ENCODE assay signal across 8 cellular contexts in the genomic region with DNA sequence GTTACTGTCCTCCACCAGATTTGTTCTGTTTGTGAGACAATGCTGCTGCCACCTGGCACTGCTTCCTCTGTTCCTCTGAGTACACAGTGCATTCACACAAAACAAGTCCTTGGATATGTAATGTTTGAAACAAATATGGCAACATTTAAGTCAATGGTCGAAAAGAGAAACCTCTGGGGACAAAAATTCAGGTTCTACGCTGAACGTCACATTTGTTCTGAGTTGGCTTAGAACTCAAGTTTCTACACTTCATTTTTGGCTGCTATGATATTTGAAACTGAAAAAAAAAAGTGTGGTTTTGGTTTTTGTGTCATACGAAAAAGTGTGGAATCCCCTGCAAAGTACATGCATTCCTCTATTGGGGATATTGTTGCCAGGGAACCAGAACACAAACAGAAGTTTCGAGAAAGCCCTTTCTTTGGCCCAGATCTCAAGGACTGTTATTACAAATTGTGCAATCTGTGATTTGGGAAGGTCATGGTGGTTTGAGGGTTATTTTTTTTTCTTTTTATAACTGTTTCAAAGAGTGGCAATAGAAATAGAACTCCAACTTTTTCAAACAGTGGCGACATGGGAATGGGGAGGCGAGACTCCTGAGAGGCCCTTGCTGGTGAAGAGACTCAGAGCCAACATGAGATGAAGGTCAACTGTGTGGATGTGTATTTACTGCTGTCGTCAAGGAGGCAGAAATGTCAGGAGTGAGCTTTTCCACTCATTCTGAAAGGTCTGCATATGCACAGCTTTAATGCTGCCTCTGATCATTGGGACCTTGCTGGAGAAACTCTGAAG.
DNase-seq lines count a peak whose midpoint lies in the region; ATAC-seq, FAIRE-seq and TF ChIP-seq lines count a peak whose summit lies in the region.

No MANE protein-coding gene starts in this region.

- ATAC-seq in GM21390 (IDR thresholded peaks at IDR 0.05; ENCODE audit: unreplicated experiment) = peak; percentile 62

- H3K27me3 ChIP-seq in ectodermal cell (ENCODE audit: control insufficient read depth, insufficient read depth, low read length, poor library complexity, severe bottlenecking) (peaks cover 6% of the 10 kb centered on the region), parathyroid adenoma (ENCODE audit: control insufficient read depth, insufficient read depth, low read length) (no peaks in the 10 kb centered on the region), small intestine (ENCODE audit: control insufficient read depth in 2 of 2, insufficient read depth in 2 of 2, low read length in 2 of 2) (no peaks in the 10 kb centered on the region)

- WGBS in ectodermal cell, 2 experiments = 92 to 93% methylated on average over 8 of the region's 8 CpGs
- 40 to 69% (median 58%) methylated on average over 8 of the region's 8 CpGs for WGBS in small intestine, 3 donors

- H3K27ac ChIP-seq in ectodermal cell (ENCODE audit: insufficient read depth, low read depth, low read length, poor library complexity, severe bottlenecking) (peak overlapping the region; percentile 22), parathyroid adenoma (peak overlapping the region; percentile 11), small intestine (ENCODE audit: low read depth in 1 of 2, low read length in 1 of 2) (peak overlapping the region in 1 of 2 donors; percentile 92)

- H3K9me3 ChIP-seq in ectodermal cell (ENCODE audit: control insufficient read depth, low read length) (no peaks in the 10 kb centered on the region), parathyroid adenoma (ENCODE audit: control insufficient read depth, low read length) (no peaks in the 10 kb centered on the region), small intestine (ENCODE audit: control insufficient read depth, low read depth) (no peaks in the 10 kb centered on the region)

- no peak for TF ChIP-seq CTCF in parathyroid adenoma (IDR thresholded peaks at IDR 0.05)

- no peak overlapping the region for H3K4me3 ChIP-seq in ectodermal cell (ENCODE audit: insufficient read depth, low read depth, low read length)
- no peak overlapping the region for H3K4me3 ChIP-seq in parathyroid adenoma (ENCODE audit: low read depth, low read length)
- no peak overlapping the region for H3K4me3 ChIP-seq in small intestine (ENCODE audit: low read depth in 1 of 2, low read length in 2 of 2)

- peak; percentile 40 for DNase-seq in Ammon's horn (ENCODE audit: low spot score)
- DNase-seq in NCI-H226 = peak; percentile 67
- no peak for DNase-seq in small intestine
- DNase-seq in NCI-H526 treated with DMSO at 0.1 percent for 48 hours (lab: John Stamatoyannopoulos, UW) = no peak
- DNase-seq in NOMO-1 treated with dmso at 0.1 percent for 144 hours (lab: John Stamatoyannopoulos, UW; ENCODE audit: unreplicated experiment) = no peak

- no peak for FAIRE-seq in small intestine (lab: Jason Lieb, UNC)

- H3K36me3 ChIP-seq in ectodermal cell (ENCODE audit: control insufficient read depth, insufficient read depth, low read length) (no peaks in the 10 kb centered on the region), parathyroid adenoma (ENCODE audit: control insufficient read depth, insufficient read depth, low read length) (no peaks in the 10 kb centered on the region), small intestine (ENCODE audit: control insufficient read depth in 2 of 2, insufficient read depth in 2 of 2, low read length in 2 of 2) (no peaks in the 10 kb centered on the region)

- H3K4me1 ChIP-seq in ectodermal cell (ENCODE audit: control insufficient read depth, insufficient read depth, low read length) (no peaks in the 10 kb centered on the region), parathyroid adenoma (no peaks in the 10 kb centered on the region), small intestine (ENCODE audit: control insufficient read depth in 2 of 2, insufficient read depth in 1 of 2, low read depth in 1 of 2, low read length in 1 of 2) (peaks cover 0 to 8% of the 10 kb centered on the region in 2 donors)

- H3K9ac ChIP-seq in parathyroid adenoma = no peak overlapping the region

- no peaks in the 10 kb centered on the region for H3K79me2 ChIP-seq in parathyroid adenoma

- H2AFZ ChIP-seq in parathyroid adenoma = no peak overlapping the region

- H3K4me2 ChIP-seq in parathyroid adenoma (ENCODE audit: low read length) = no peak overlapping the region

Comparison
In these comparisons a context has a peak if more than half of its experiments do, and no peak if none do; other contexts are left out.
1. DNase-seq: peak in Ammon's horn (single experiment) and NCI-H226 (single experiment); none in small intestine (single experiment), NCI-H526 treated with DMSO at 0.1 percent for 48 hours (single experiment) and NOMO-1 treated with dmso at 0.1 percent for 144 hours (single experiment).